1 cellular context compared by ENCODE assay signal in genomic region chr9:14373726-14374125, GRCh38.
TF ChIP-seq lines count a peak whose summit lies in the region.

No MANE protein-coding gene starts in this region.

TF ChIP-seq in HCT116, 20 proteins besides CTCF, POLR2A, EP300 and RAD21 (continued from another document):
- TF ChIP-seq, protein P1, sequence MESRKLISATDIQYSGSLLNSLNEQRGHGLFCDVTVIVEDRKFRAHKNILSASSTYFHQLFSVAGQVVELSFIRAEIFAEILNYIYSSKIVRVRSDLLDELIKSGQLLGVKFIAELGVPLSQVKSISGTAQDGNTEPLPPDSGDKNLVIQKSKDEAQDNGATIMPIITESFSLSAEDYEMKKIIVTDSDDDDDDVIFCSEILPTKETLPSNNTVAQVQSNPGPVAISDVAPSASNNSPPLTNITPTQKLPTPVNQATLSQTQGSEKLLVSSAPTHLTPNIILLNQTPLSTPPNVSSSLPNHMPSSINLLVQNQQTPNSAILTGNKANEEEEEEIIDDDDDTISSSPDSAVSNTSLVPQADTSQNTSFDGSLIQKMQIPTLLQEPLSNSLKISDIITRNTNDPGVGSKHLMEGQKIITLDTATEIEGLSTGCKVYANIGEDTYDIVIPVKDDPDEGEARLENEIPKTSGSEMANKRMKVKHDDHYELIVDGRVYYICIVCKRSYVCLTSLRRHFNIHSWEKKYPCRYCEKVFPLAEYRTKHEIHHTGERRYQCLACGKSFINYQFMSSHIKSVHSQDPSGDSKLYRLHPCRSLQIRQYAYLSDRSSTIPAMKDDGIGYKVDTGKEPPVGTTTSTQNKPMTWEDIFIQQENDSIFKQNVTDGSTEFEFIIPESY (IDR thresholded peaks at IDR 0.05; ENCODE audit: extremely low read depth, insufficient replicate concordance, low read length) = no peak
- TF ChIP-seq ELF1 (IDR thresholded peaks at IDR 0.05; ENCODE audit: borderline replicate concordance, low read depth) (no peak), EZH2phosphoT487 (IDR thresholded peaks at IDR 0.05; ENCODE audit: borderline replicate concordance) (no peak), JUND (IDR thresholded peaks at IDR 0.05) (no peak), YY1 (IDR thresholded peaks at IDR 0.05; ENCODE audit: extremely low read depth, insufficient replicate concordance, low read depth, low read length) (no peak), CBX3 (IDR thresholded peaks at IDR 0.05; ENCODE audit: low read depth) (no peak), EGR1 (IDR thresholded peaks at IDR 0.05; ENCODE audit: low read depth) (no peak)
TF ChIP-seq in HCT116: peak in this region for 0.
